In genomic region chr12:31324116-31324844, GRCh38 we compare ENCODE assay signal across 8 cellular contexts. TPM values are rescaled to one million over a fixed set of nuclear protein-coding genes. Genes with fewer than 3 reads are reported as not detected.
DNase-seq lines count a peak whose midpoint lies in the region; ATAC-seq and TF ChIP-seq lines count a peak whose summit lies in the region.

No MANE protein-coding gene starts in this region.

- no peaks in the 10 kb centered on the region for H3K9me3 ChIP-seq in lung (ENCODE audit: control insufficient read depth in 2 of 2, insufficient read depth in 1 of 2, low read length in 1 of 2)

- peak overlapping the region; percentile 34 to 89 (median 73) for H3K4me3 ChIP-seq in dorsolateral prefrontal cortex
- H3K4me3 ChIP-seq in lung: peak overlapping the region; percentile 70

- intact Hi-C loops in dorsolateral prefrontal cortex (cut with DNase I): loop anchor here (2.0 to 10.0 kb wide), 3 partner anchors 267 to 569 kb away; partner anchors contain the start of genes CAPRIN2 (in 1 of the 2), DENND5B (in 1 of the 2) and ETFBKMT (in 1 of the 2)

- H3K4me1 ChIP-seq in lung (ENCODE audit: control insufficient read depth in 2 of 2, insufficient read depth in 2 of 2, low read length in 2 of 2): peaks cover 0 to 10% of the 10 kb centered on the region in 2 donors

- peak; percentile 31 for ATAC-seq in HG02840 (IDR thresholded peaks at IDR 0.05; ENCODE audit: low FRiP score, unreplicated experiment)
- peak; percentile 62 for ATAC-seq in lung (ENCODE audit: insufficient read depth, low FRiP score)

- H3K27me3 ChIP-seq in dorsolateral prefrontal cortex: peaks cover 0 to 51% (median 13%) of the 10 kb centered on the region in 45 donors
- H3K27me3 ChIP-seq in lung (ENCODE audit: control insufficient read depth, insufficient read depth): no peaks in the 10 kb centered on the region

- DNase-seq in NCI-H2081 (lab: John Stamatoyannopoulos, UW) (peak; percentile 66 to 72), NCI-H2081 treated with DMSO at 0.1 percent for 48 hours (lab: John Stamatoyannopoulos, UW) (no peak), NCI-H226 (peak; percentile 72), dorsolateral prefrontal cortex (peak in 3 of 10 donors; percentile 24 to 61 (median 50)), lung (ENCODE audit: low spot score) (peak; percentile 76)
- DNase-seq in activated CD4-positive, alpha-beta T cell treated with anti-CD3 and anti-CD28 coated beads, Interleukin-2, amount 50 U/mL, for 4 hours: peak; percentile 65 to 66
- peak; percentile 46 to 56 (median 51) for DNase-seq in stimulated activated CD4-positive, alpha-beta T cell treated with anti-CD3 and anti-CD28 coated beads, TNF-alpha, amount 100 ng/mL, for 4 hours (ENCODE audit: low read depth in 3 of 3)

- TF ChIP-seq CTCF in dorsolateral prefrontal cortex (IDR thresholded peaks at IDR 0.05 in 54 of 56, conservative IDR thresholded peaks at IDR 0.05 in 2 of 56; ENCODE audit: low read depth in 1 of 56, partially characterized antibody in 56 of 56): no peak
- TF ChIP-seq CTCF in lung (IDR thresholded peaks at IDR 0.05; ENCODE audit: control extremely low read depth, extremely low read depth): no peak

- 0 to 1% methylated on average over 74 to 81 of the region's 81 CpGs for WGBS in lung, 2 donors

- peak overlapping the region in 38 of 59 donors; percentile 11 to 86 (median 56) for H3K27ac ChIP-seq in dorsolateral prefrontal cortex
- H3K27ac ChIP-seq in lung (ENCODE audit: low read depth in 1 of 2, low read length in 1 of 2): peak overlapping the region; percentile 89 to 91

- no peaks in the 10 kb centered on the region for H3K36me3 ChIP-seq in lung (ENCODE audit: control insufficient read depth in 2 of 2, insufficient read depth in 2 of 2, low read length in 2 of 2)

RNA-seq across cellular contexts. Expression of gene SINHCAF, which starts 1.7 kb away (rescaled TPM):
- total RNA-seq in dorsolateral prefrontal cortex (1 to 10 TPM in 117 of 120 experiments, under 1 TPM in 3; 0.70 to 9.0 (median 3.2) TPM), lung (10 to 100 TPM; 40.8 to 67.0 TPM)
- 10 to 100 TPM; 23.4 to 26.8 TPM for polyA plus RNA-seq in lung

Comparison
In these comparisons a context has a peak if more than half of its experiments do, and no peak if none do; other contexts are left out.
1. RNA of gene SINHCAF, which starts 1.7 kb away (total RNA-seq): 40.8 to 67.0 TPM in lung; 0.70 to 9.0 TPM in dorsolateral prefrontal cortex; every median in the first group is over 4 times any median in the second.